ENCODE assay signal across 1 cellular context in genomic region chr1:54888080-54888733, GRCh38.
TF ChIP-seq lines count a peak whose summit lies in the region.

No MANE protein-coding gene starts in this region.

TF ChIP-seq in HCT116, 20 proteins besides CTCF, POLR2A, EP300 and RAD21 (continued from another document):
- TF ChIP-seq ZBTB33 (IDR thresholded peaks at IDR 0.05; ENCODE audit: extremely low read depth, insufficient replicate concordance, low read length) = no peak
